Comparison of ENCODE assay signal across 12 cellular contexts in genomic region chr15:77569647-77570186, GRCh38.
DNase-seq lines count a peak whose midpoint lies in the region; ATAC-seq and TF ChIP-seq lines count a peak whose summit lies in the region.
"Had no signal": no experiment of that assay in that cellular context is flagged by ENCODE, and none has a peak within 500 bp of the region (broad histone marks: within the 10 kb centered on the region; RNA-seq: fewer than 3 reads in every experiment).

No MANE protein-coding gene starts in this region.

- CTCF ChIA-PET in MCF 10A (lab: Yijun Ruan, JAX) = interaction anchor here (0.6 kb wide), 2 partner anchors 24 to 25 kb away, joined by 3 to 4 read pairs; no protein-coding TSS in a partner anchor

- H3K27me3 ChIP-seq in breast epithelium = no peaks in the 10 kb centered on the region
- H3K27me3 ChIP-seq in mucosa of stomach (ENCODE audit: control insufficient read depth, insufficient read depth, low read length) = no peaks in the 10 kb centered on the region
- no peaks in the 10 kb centered on the region for H3K27me3 ChIP-seq in vagina
- no peaks in the 10 kb centered on the region for H3K27me3 ChIP-seq in aorta (ENCODE audit: control insufficient read depth in 1 of 2, insufficient read depth in 2 of 2, low read length in 1 of 2)

- no peak overlapping the region for H3K27ac Mint-ChIP-seq in MCF 10A (ENCODE audit: low read depth, unreplicated experiment)
- H3K27ac Mint-ChIP-seq: memory B cell had no signal

- H3K9me3 ChIP-seq in breast epithelium (no peaks in the 10 kb centered on the region), mucosa of stomach (ENCODE audit: control insufficient read depth, low read length) (no peaks in the 10 kb centered on the region), vagina (no peaks in the 10 kb centered on the region), aorta (ENCODE audit: control insufficient read depth, low read length) (peaks cover 3% of the 10 kb centered on the region)

- DNase-seq in breast epithelium (ENCODE audit: low spot score in 2 of 2) = no peak
- no peak for DNase-seq in MCF 10A (ENCODE audit: unreplicated experiment)
- no peak for DNase-seq in coronary artery (ENCODE audit: low spot score)
- DNase-seq in vagina (ENCODE audit: extremely low spot score in 2 of 2) = no peak
- no peak for DNase-seq in aorta
- DNase-seq: activated T-cell treated with anti-CD3 and anti-CD28 coated beads, Interleukin-2, amount 50 U/mL, for 48 hours; NCI-H1694; stimulated activated CD4-positive, alpha-beta T cell treated with anti-CD3 and anti-CD28 coated beads, Interleukin-2, amount 100 ng/mL, for 48 hours had no signal

- H3K36me3 ChIP-seq in breast epithelium (no peaks in the 10 kb centered on the region), mucosa of stomach (ENCODE audit: control insufficient read depth, insufficient read depth, low read length) (no peaks in the 10 kb centered on the region), vagina (no peaks in the 10 kb centered on the region), aorta (ENCODE audit: control insufficient read depth in 1 of 2, insufficient read depth in 2 of 2, low read length in 1 of 2) (no peaks in the 10 kb centered on the region)

- H3K4me1 ChIP-seq in breast epithelium (peaks cover 0 to 7% of the 10 kb centered on the region in 2 donors), mucosa of stomach (ENCODE audit: control insufficient read depth, insufficient read depth, low read length) (peaks cover 23% of the 10 kb centered on the region), vagina (peaks cover 11% of the 10 kb centered on the region), aorta (ENCODE audit: control insufficient read depth in 1 of 2, insufficient read depth in 2 of 2, low read length in 2 of 2) (no peaks in the 10 kb centered on the region)

- H3K4me3 ChIP-seq in breast epithelium (peak overlapping the region; percentile 27 to 63 (median 36)), coronary artery (peak overlapping the region; percentile 65), mucosa of stomach (ENCODE audit: low read length) (peak overlapping the region; percentile 14), vagina (peak overlapping the region; percentile 22 to 30), aorta (ENCODE audit: low read length in 2 of 2) (no peak overlapping the region)

- TF ChIP-seq CTCF in breast epithelium (IDR thresholded peaks at IDR 0.05) = no peak
- TF ChIP-seq CTCF in MCF 10A (IDR thresholded peaks at IDR 0.05; ENCODE audit: unreplicated experiment) = no peak
- no peak for TF ChIP-seq CTCF in coronary artery (IDR thresholded peaks at IDR 0.05)
- TF ChIP-seq CTCF in vagina (IDR thresholded peaks at IDR 0.05) = no peak

- H3K9ac ChIP-seq in mucosa of stomach (ENCODE audit: low read length) = peak overlapping the region; percentile 46

- no peaks in the 10 kb centered on the region for H3K9me3 Mint-ChIP-seq in MCF 10A (ENCODE audit: unreplicated experiment)
- H3K9me3 Mint-ChIP-seq: memory B cell had no signal

- no peaks in the 10 kb centered on the region for H3K4me1 Mint-ChIP-seq in MCF 10A (ENCODE audit: insufficient read depth, unreplicated experiment)
- H3K4me1 Mint-ChIP-seq: memory B cell had no signal

- 46 to 52% methylated on average over 7 of the region's 7 CpGs for WGBS in aorta, 2 donors

- no peaks in the 10 kb centered on the region for H3K27me3 Mint-ChIP-seq in MCF 10A (ENCODE audit: insufficient read depth, unreplicated experiment)

- TF ChIP-seq POLR2A in breast epithelium (IDR thresholded peaks at IDR 0.05) (no peak), vagina (IDR thresholded peaks at IDR 0.05) (no peak)

- no peak overlapping the region for H3K4me3 Mint-ChIP-seq in MCF 10A (ENCODE audit: unreplicated experiment)
- H3K4me3 Mint-ChIP-seq: memory B cell had no signal

- intact Hi-C loops in breast epithelium (cut with DNase I; ENCODE audit: low total_unique reads) (no loop called here), MCF 10A (cut with micrococcal nuclease) (no loop called here), vagina (cut with DNase I) (no loop called here), aorta (cut with DNase I) (no loop called here)

- POLR2A ChIA-PET in MCF 10A (lab: Yijun Ruan, JAX) = no interaction called here

- no TSS peak for BruUV-seq in MCF 10A (replicated peaks; lab: Mats Ljungman, UMichigan)

- H3K27ac ChIP-seq in breast epithelium (peak overlapping the region; percentile 64 to 82), coronary artery (no peak overlapping the region), vagina (no peak overlapping the region), aorta (ENCODE audit: low read depth in 1 of 2, low read length in 2 of 2) (no peak overlapping the region)

- no peaks in the 10 kb centered on the region for H3K36me3 Mint-ChIP-seq in MCF 10A (ENCODE audit: insufficient read depth, unreplicated experiment)
- H3K36me3 Mint-ChIP-seq: memory B cell had no signal

- ATAC-seq in HG03108 (IDR thresholded peaks at IDR 0.05; ENCODE audit: unreplicated experiment) (no peak), aorta (ENCODE audit: low FRiP score) (no peak), GM21786 (IDR thresholded peaks at IDR 0.05; ENCODE audit: unreplicated experiment) (no peak)

Comparison
In these comparisons a context has a peak if more than half of its experiments do, and no peak if none do; other contexts are left out.
1. H3K27ac ChIP-seq: peak in breast epithelium (2 of 2); none in coronary artery (0 of 2), vagina (single experiment) and aorta (0 of 2).
2. H3K4me3 ChIP-seq: peak in breast epithelium (3 of 3), coronary artery (single experiment), mucosa of stomach (single experiment) and vagina (2 of 2); none in aorta (0 of 2).